ENCODE assay signal across 31 cellular contexts in genomic region chr11:68641880-68642279, GRCh38. TPM values are rescaled to one million over a fixed set of nuclear protein-coding genes. Genes with fewer than 3 reads are reported as not detected.
"Had no signal": no experiment of that assay in that cellular context is flagged by ENCODE, and none has a peak within 500 bp of the region (broad histone marks: within the 10 kb centered on the region; RNA-seq: fewer than 3 reads in every experiment).

No MANE protein-coding gene starts in this region.

- H3K9me3 ChIP-seq: colonic mucosa had no signal

- H3K27ac ChIP-seq: brain microvascular endothelial cell, colonic mucosa, esophagus muscularis mucosa, foreskin keratinocyte, gastrocnemius medialis, heart left ventricle had no signal

- H3K36me3 Mint-ChIP-seq: activated CD4-positive, alpha-beta memory T cell treated with anti-CD3 and anti-CD28 coated beads for 36 hours; activated naive CD8-positive, alpha-beta T cell had no signal

- FAIRE-seq: astrocyte, bronchial epithelial cell had no signal

- H3K27ac Mint-ChIP-seq: activated CD4-positive, alpha-beta memory T cell treated with anti-CD3 and anti-CD28 coated beads for 36 hours; activated CD4-positive, alpha-beta T cell treated with anti-CD3 and anti-CD28 coated beads for 36 hours; activated CD4-positive, alpha-beta T cell treated with anti-CD3 and anti-CD28 coated beads, Interleukin-2, amount 10 ng/mL, durations not matched to agents 24 days and 14 days; activated CD8-positive, alpha-beta memory T cell treated with anti-CD3 and anti-CD28 coated beads, Interleukin-2, amount 10 ng/mL, durations not matched to agents 7 days and 5 days; activated CD8-positive, alpha-beta T cell treated with anti-CD3 and anti-CD28 coated beads, Interleukin-2, amount 10 ng/mL, durations not matched to agents 7 days and 5 days; activated naive CD8-positive, alpha-beta T cell; activated T-helper 1 cell treated with anti-CD3 and anti-CD28 coated beads, Interleukin-12 subunit alpha, Interleukin-12 subunit beta, Interleukin-2, Interleukin-4 antibody, amounts not matched to agents 30 ng/mL and 10 ng/mL and 1 ng/mL, durations not matched to agents 14 hours and 24 hours and 36 hours; activated T-helper 2 cell treated with anti-CD3 and anti-CD28 coated beads, Interferon-gamma antibody, Interleukin-2, Interleukin-4, amounts not matched to agents 10 μg/mL and 5 μg/mL and 100 μg/mL, durations not matched to agents 14 hours and 24 hours and 36 hours had no signal

- H3K27me3 ChIP-seq: colonic mucosa had no signal

- DNase-seq: activated CD4-positive, alpha-beta memory T cell treated with anti-CD3 and anti-CD28 coated beads for 36 hours; activated CD4-positive, alpha-beta T cell treated with anti-CD3 and anti-CD28 coated beads for 36 hours; activated CD4-positive, alpha-beta T cell treated with anti-CD3 and anti-CD28 coated beads, Interleukin-2, amount 10 ng/mL, durations not matched to agents 24 days and 14 days; activated CD4-positive, CD25-positive, alpha-beta regulatory T cell; activated CD4-positive, CD25-positive, alpha-beta regulatory T cell treated with anti-CD3 and anti-CD28 coated beads, Interleukin-2, amount 50 U/mL, for 72 hours; activated CD8-positive, alpha-beta memory T cell treated with anti-CD3 and anti-CD28 coated beads, Interleukin-2, amount 10 ng/mL, durations not matched to agents 7 days and 5 days; activated CD8-positive, alpha-beta memory T cell treated with anti-CD3 and anti-CD28 coated beads, Interleukin-2, amount 50 U/mL, for 4 hours; activated CD8-positive, alpha-beta T cell treated with anti-CD3 and anti-CD28 coated beads, Interleukin-2, amount 10 ng/mL, durations not matched to agents 7 days and 5 days; activated gamma-delta T cell treated with Interleukin-2 at 50 U/mL for 16 hours; activated naive CD4-positive, alpha-beta T cell treated with anti-CD3 and anti-CD28 coated beads, Interleukin-2, amount 50 U/mL, for 16 hours; activated naive CD4-positive, alpha-beta T cell treated with Interleukin-2 at 50 U/mL for 16 hours; activated T-cell treated with anti-CD3 and anti-CD28 coated beads, Interleukin-2, amount 50 U/mL, for 1 hour; activated T-cell treated with anti-CD3 and anti-CD28 coated beads, Interleukin-2, amount 50 U/mL, for 48 hours; amniotic stem cell; anterior cingulate cortex; brain microvascular endothelial cell; cerebellar nuclear complex; colonic mucosa; effector memory CD4-positive, alpha-beta T cell; erythroblast; foreskin keratinocyte; gastrocnemius medialis; glutamatergic neuron; heart left ventricle; T-helper 2 cell had no signal

- H3K4me1 ChIP-seq: colonic mucosa, esophagus muscularis mucosa, foreskin keratinocyte, gastrocnemius medialis, heart left ventricle had no signal

- H3K36me3 ChIP-seq: brain microvascular endothelial cell, colonic mucosa, esophagus muscularis mucosa, gastrocnemius medialis, heart left ventricle had no signal

- ATAC-seq: activated CD4-positive, alpha-beta T cell treated with anti-CD3 and anti-CD28 coated beads for 36 hours; activated CD8-positive, alpha-beta memory T cell treated with anti-CD3 and anti-CD28 coated beads, Interleukin-2, amount 10 ng/mL, durations not matched to agents 7 days and 5 days; activated CD8-positive, alpha-beta T cell treated with anti-CD3 and anti-CD28 coated beads, Interleukin-2, amount 10 ng/mL, durations not matched to agents 7 days and 5 days; foreskin keratinocyte; gastrocnemius medialis; heart left ventricle had no signal

- H3K4me3 ChIP-seq: colonic mucosa, esophagus muscularis mucosa, gastrocnemius medialis, heart left ventricle had no signal

- H3K4me1 Mint-ChIP-seq: activated CD4-positive, alpha-beta T cell treated with anti-CD3 and anti-CD28 coated beads for 36 hours; activated CD4-positive, alpha-beta T cell treated with anti-CD3 and anti-CD28 coated beads, Interleukin-2, amount 10 ng/mL, durations not matched to agents 24 days and 14 days; activated CD8-positive, alpha-beta memory T cell treated with anti-CD3 and anti-CD28 coated beads, Interleukin-2, amount 10 ng/mL, durations not matched to agents 7 days and 5 days had no signal

- H3K4me3 Mint-ChIP-seq: activated CD4-positive, alpha-beta memory T cell treated with anti-CD3 and anti-CD28 coated beads for 36 hours; activated CD4-positive, alpha-beta T cell treated with anti-CD3 and anti-CD28 coated beads for 36 hours; activated CD4-positive, alpha-beta T cell treated with anti-CD3 and anti-CD28 coated beads, Interleukin-2, amount 10 ng/mL, durations not matched to agents 24 days and 14 days; activated CD8-positive, alpha-beta memory T cell treated with anti-CD3 and anti-CD28 coated beads, Interleukin-2, amount 10 ng/mL, durations not matched to agents 7 days and 5 days; activated CD8-positive, alpha-beta T cell treated with anti-CD3 and anti-CD28 coated beads, Interleukin-2, amount 10 ng/mL, durations not matched to agents 7 days and 5 days; activated naive CD8-positive, alpha-beta T cell; activated T-helper 1 cell treated with anti-CD3 and anti-CD28 coated beads, Interleukin-12 subunit alpha, Interleukin-12 subunit beta, Interleukin-2, Interleukin-4 antibody, amounts not matched to agents 30 ng/mL and 10 ng/mL and 1 ng/mL, durations not matched to agents 14 hours and 24 hours and 36 hours had no signal

RNA-seq across cellular contexts. Expression of gene GAL, which starts 42.5 kb away (rescaled TPM):
- total RNA-seq: activated CD8-positive, alpha-beta memory T cell treated with anti-CD3 and anti-CD28 coated beads, Interleukin-2, amount 10 ng/mL, durations not matched to agents 7 days and 5 days; activated CD8-positive, alpha-beta T cell treated with anti-CD3 and anti-CD28 coated beads, Interleukin-2, amount 10 ng/mL, durations not matched to agents 7 days and 5 days; gastrocnemius medialis had no signal
